17 cellular contexts compared by ENCODE assay signal in the genomic region with DNA sequence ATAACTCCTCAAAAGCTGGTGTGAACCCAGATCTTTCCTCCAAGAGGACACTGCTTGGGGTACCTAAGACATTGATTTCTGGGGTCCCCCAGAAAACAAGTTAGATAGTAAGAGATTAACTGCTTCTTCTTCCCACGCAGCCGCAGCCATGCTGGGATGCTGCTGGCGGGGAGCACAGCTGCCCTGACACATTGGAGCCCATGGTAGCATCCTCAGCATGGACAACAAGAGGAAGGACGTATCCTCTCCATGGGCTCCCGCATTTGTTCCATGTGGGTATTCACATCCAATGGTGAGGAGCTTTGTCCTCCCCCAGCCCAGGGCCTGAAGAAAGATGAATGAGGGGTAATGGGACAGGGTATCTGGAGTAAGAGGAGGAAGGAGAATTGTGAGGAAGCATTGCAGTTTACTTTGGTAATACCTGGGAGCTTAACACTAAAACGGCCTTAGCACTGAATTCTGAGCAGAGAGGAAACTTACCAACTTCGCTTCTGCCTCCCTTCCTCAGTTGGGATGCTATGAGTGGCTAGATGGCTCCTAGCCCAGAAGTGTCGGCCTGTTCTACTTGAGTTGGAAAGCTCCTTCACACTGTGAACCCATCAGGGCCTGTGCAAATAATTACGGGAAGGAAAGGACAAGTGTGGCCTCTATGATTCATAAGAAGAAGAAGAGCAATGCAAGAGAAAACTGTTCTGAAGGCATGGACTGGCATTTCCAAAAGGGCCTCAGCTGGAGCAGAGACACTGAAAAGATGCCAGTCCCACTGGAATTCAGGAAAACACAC. TPM values are rescaled to one million over a fixed set of nuclear protein-coding genes. Genes with fewer than 3 reads are reported as not detected.
DNase-seq lines count a peak whose midpoint lies in the region; ATAC-seq and TF ChIP-seq lines count a peak whose summit lies in the region.
"Had no signal": no experiment of that assay in that cellular context is flagged by ENCODE, and none has a peak within 500 bp of the region (broad histone marks: within the 10 kb centered on the region; RNA-seq: fewer than 3 reads in every experiment).

No MANE protein-coding gene starts in this region.

- CTCF ChIA-PET in A673 (lab: Charles Lee) = no interaction called here

- H3K27me3 ChIP-seq in Peyer's patch = no peaks in the 10 kb centered on the region
- H3K27me3 ChIP-seq in muscle layer of colon (ENCODE audit: control insufficient read depth in 1 of 2, insufficient read depth in 2 of 2, low read length in 2 of 2) = no peaks in the 10 kb centered on the region
- H3K27me3 ChIP-seq in spleen (replicated peaks in 1 of 7) = peaks cover 0 to 20% (median 0%) of the 10 kb centered on the region in 7 donors
- H3K27me3 ChIP-seq in A673 (replicated peaks; ENCODE audit: insufficient read depth, low read depth, low read length, poor library complexity) = peaks cover 81% of the 10 kb centered on the region

- peak; percentile 66 for DNase-seq in DMS79 (lab: John Stamatoyannopoulos, UW)
- peak in 2 of 3 donors; percentile 16 to 18 for DNase-seq in Peyer's patch
- peak; percentile 38 for DNase-seq in spleen
- DNase-seq in NOMO-1 (lab: John Stamatoyannopoulos, UW; ENCODE audit: unreplicated experiment in 2 of 2) = no peak
- no peak for DNase-seq in A673 (ENCODE audit: low spot score)
- DNase-seq: CD4-positive, alpha-beta T cell; IMR-90; Karpas-422; NCI-H187 treated with DMSO at 0.1 percent for 48 hours; NCI-H446; NCI-H774; PC-9 had no signal

- H3K9ac ChIP-seq in muscle layer of colon (ENCODE audit: low read length) = no peak overlapping the region

- H3K36me3 ChIP-seq in Peyer's patch (no peaks in the 10 kb centered on the region), muscle layer of colon (ENCODE audit: insufficient read depth, low read length) (no peaks in the 10 kb centered on the region), spleen (no peaks in the 10 kb centered on the region), A673 (ENCODE audit: insufficient read depth, low read length, poor library complexity, severe bottlenecking) (no peaks in the 10 kb centered on the region)
- H3K36me3 ChIP-seq: HAP-1 had no signal

- intact Hi-C loops in spleen (cut with DNase I; ENCODE audit: low total_unique reads) = no loop called here
- intact Hi-C loops in A673 (cut with micrococcal nuclease; ENCODE audit: unreplicated experiment) = no loop called here

- no peak for ATAC-seq in GM21515 (IDR thresholded peaks at IDR 0.05; ENCODE audit: unreplicated experiment)
- ATAC-seq: SK-N-SH treated with all-trans-retinoic acid at 6 μM for 48 hours had no signal

- no peak overlapping the region for H3K4me3 ChIP-seq in Peyer's patch
- no peak overlapping the region for H3K4me3 ChIP-seq in muscle layer of colon (ENCODE audit: low read depth in 1 of 2, low read length in 2 of 2)
- H3K4me3 ChIP-seq in spleen = no peak overlapping the region
- no peak overlapping the region for H3K4me3 ChIP-seq in A673 (ENCODE audit: low read depth, low read length, poor library complexity, severe bottlenecking)
- H3K4me3 ChIP-seq: HAP-1, PC-9 had no signal

- H3K9me3 ChIP-seq in Peyer's patch (no peaks in the 10 kb centered on the region), muscle layer of colon (ENCODE audit: low read length) (no peaks in the 10 kb centered on the region), spleen (no peaks in the 10 kb centered on the region), A673 (ENCODE audit: low read depth, low read length, poor library complexity, severe bottlenecking) (no peaks in the 10 kb centered on the region)
- H3K9me3 ChIP-seq: HAP-1 had no signal

- no peak for TF ChIP-seq POLR2A in Peyer's patch (IDR thresholded peaks at IDR 0.05)
- no peak for TF ChIP-seq POLR2A in spleen (IDR thresholded peaks at IDR 0.05)

- BruUV-seq in A673 (replicated peaks; lab: Mats Ljungman, UMichigan) = no TSS peak

- H3K27ac ChIP-seq in Peyer's patch (no peak overlapping the region), muscle layer of colon (ENCODE audit: low read depth, low read length) (peak overlapping the region; percentile 47), spleen (no peak overlapping the region), A673 (ENCODE audit: low read depth, low read length, poor library complexity, severe bottlenecking) (no peak overlapping the region)
- H3K27ac ChIP-seq: PC-9 had no signal

- no peaks in the 10 kb centered on the region for H3K4me1 ChIP-seq in Peyer's patch
- H3K4me1 ChIP-seq in muscle layer of colon (ENCODE audit: insufficient read depth, low read length) = peaks cover 22% of the 10 kb centered on the region
- no peaks in the 10 kb centered on the region for H3K4me1 ChIP-seq in spleen
- H3K4me1 ChIP-seq in A673 (ENCODE audit: insufficient read depth, low read length, poor library complexity, severe bottlenecking) = no peaks in the 10 kb centered on the region
- H3K4me1 ChIP-seq: HAP-1 had no signal

- 79 to 88% (median 81%) methylated on average over 8 to 9 of the region's 9 CpGs for WGBS in spleen, 5 donors

- POLR2A ChIA-PET in A673 (lab: Charles Lee; ENCODE audit: low non-redundant PET) = no interaction called here

- TF ChIP-seq CTCF in Peyer's patch (IDR thresholded peaks at IDR 0.05) = no peak
- no peak for TF ChIP-seq CTCF in spleen (IDR thresholded peaks at IDR 0.05 in 8 of 11, conservative IDR thresholded peaks at IDR 0.05 in 3 of 11)
- no peak for TF ChIP-seq CTCF in A673 (conservative IDR thresholded peaks at IDR 0.05; ENCODE audit: low read depth, low read length)

RNA-seq across cellular contexts. Expression of a gene that starts 43.9 kb away (rescaled TPM):
- total RNA-seq in Peyer's patch (not detected), spleen (not detected), A673 (2021) (not detected in 2 replicates)
- not detected for polyA plus RNA-seq in spleen
- total RNA-seq: CD4-positive, alpha-beta T cell; HT-29; IMR-90; PC-9 had no signal
- polyA plus RNA-seq: IMR-90 had no signal

Comparison
In these comparisons a context has a peak if more than half of its experiments do, and no peak if none do; other contexts are left out.
1. DNase-seq: peak in DMS79 (single experiment), Peyer's patch (2 of 3) and spleen (single experiment); none in NOMO-1 (0 of 2) and A673 (single experiment).